ENCODE assay signal across 18 cellular contexts in genomic region chr1:162939035-162939434, GRCh38.
"Had no signal": no experiment of that assay in that cellular context is flagged by ENCODE, and none has a peak within 500 bp of the region (broad histone marks: within the 10 kb centered on the region; RNA-seq: fewer than 3 reads in every experiment).

No MANE protein-coding gene starts in this region.

- H3K4me1 Mint-ChIP-seq: central memory CD8-positive, alpha-beta T cell; naive thymus-derived CD4-positive, alpha-beta T cell; stimulated activated effector memory CD8-positive, alpha-beta T cell treated with anti-CD3 and anti-CD28 coated beads, Interleukin-12 subunit alpha, Interleukin-12 subunit beta, amount 100 ng/mL, for 72 hours had no signal

- H3K36me3 ChIP-seq: brain microvascular endothelial cell, esophagus muscularis mucosa had no signal

- H2AFZ ChIP-seq: hepatocyte, parathyroid adenoma had no signal

- H3K9me3 ChIP-seq: esophagus muscularis mucosa, mucosa of descending colon had no signal

- H3K4me3 ChIP-seq: coronary artery, esophagus muscularis mucosa, hepatocyte, mucosa of descending colon had no signal

- H3K27ac ChIP-seq: brain microvascular endothelial cell, coronary artery, esophagus muscularis mucosa, hepatocyte, parathyroid adenoma had no signal

- H3K4me3 Mint-ChIP-seq: central memory CD8-positive, alpha-beta T cell; naive thymus-derived CD4-positive, alpha-beta T cell; stimulated activated effector memory CD8-positive, alpha-beta T cell treated with anti-CD3 and anti-CD28 coated beads, Interleukin-12 subunit alpha, Interleukin-12 subunit beta, amount 100 ng/mL, for 72 hours had no signal

- H3K36me3 Mint-ChIP-seq: naive thymus-derived CD4-positive, alpha-beta T cell; stimulated activated effector memory CD8-positive, alpha-beta T cell treated with anti-CD3 and anti-CD28 coated beads, Interleukin-12 subunit alpha, Interleukin-12 subunit beta, amount 100 ng/mL, for 72 hours had no signal

- H3K27ac Mint-ChIP-seq: naive thymus-derived CD4-positive, alpha-beta T cell; stimulated activated effector memory CD8-positive, alpha-beta T cell treated with anti-CD3 and anti-CD28 coated beads, Interleukin-12 subunit alpha, Interleukin-12 subunit beta, amount 100 ng/mL, for 72 hours had no signal

- H3K79me2 ChIP-seq: hepatocyte, parathyroid adenoma had no signal

- H3K4me1 ChIP-seq: parathyroid adenoma had no signal

- H3K4me2 ChIP-seq: hepatocyte had no signal

- H3K27me3 ChIP-seq: brain microvascular endothelial cell, esophagus muscularis mucosa, hepatocyte had no signal

- H3K9me3 Mint-ChIP-seq: central memory CD8-positive, alpha-beta T cell; naive thymus-derived CD4-positive, alpha-beta T cell; stimulated activated effector memory CD8-positive, alpha-beta T cell treated with anti-CD3 and anti-CD28 coated beads, Interleukin-12 subunit alpha, Interleukin-12 subunit beta, amount 100 ng/mL, for 72 hours had no signal

- H3K9ac ChIP-seq: parathyroid adenoma had no signal

- FAIRE-seq: keratinocyte had no signal

- ATAC-seq: left lobe of liver; mucosa of descending colon; naive thymus-derived CD4-positive, alpha-beta T cell; stimulated activated effector memory CD8-positive, alpha-beta T cell treated with anti-CD3 and anti-CD28 coated beads, Interleukin-12 subunit alpha, Interleukin-12 subunit beta, amount 100 ng/mL, for 72 hours had no signal

- DNase-seq: activated CD4-positive, alpha-beta T cell treated with anti-CD3 and anti-CD28 coated beads, Interleukin-2, amount 50 U/mL, for 4 hours; activated CD4-positive, CD25-positive, alpha-beta regulatory T cell treated with anti-CD3 and anti-CD28 coated beads, Interleukin-2, amount 50 U/mL, for 72 hours; activated naive CD4-positive, alpha-beta T cell treated with Interleukin-2 at 50 U/mL for 16 hours; activated T-cell treated with anti-CD3 and anti-CD28 coated beads for 4 hours; anterior cingulate cortex; brain microvascular endothelial cell; mucosa of descending colon; naive thymus-derived CD4-positive, alpha-beta T cell; stimulated activated CD4-positive, alpha-beta T cell treated with anti-CD3 and anti-CD28 coated beads, Interleukin-12 subunit alpha, Interleukin-12 subunit beta, amount 100 ng/mL, for 4 hours; stimulated activated CD4-positive, alpha-beta T cell treated with anti-CD3 and anti-CD28 coated beads, Interleukin-2, amount 100 ng/mL, for 24 hours had no signal
